ENCODE assay signal across 20 cellular contexts in genomic region chr5:16885635-16886365, GRCh38. TPM values are rescaled to one million over a fixed set of nuclear protein-coding genes. Genes with fewer than 3 reads are reported as not detected.
DNase-seq lines count a peak whose midpoint lies in the region; ATAC-seq and TF ChIP-seq lines count a peak whose summit lies in the region.
"Had no signal": no experiment of that assay in that cellular context is flagged by ENCODE, and none has a peak within 500 bp of the region (broad histone marks: within the 10 kb centered on the region; RNA-seq: fewer than 3 reads in every experiment).

No MANE protein-coding gene starts in this region.

- H3K27ac ChIP-seq in left ventricle myocardium inferior (replicated peaks) (peak overlapping the region; percentile 45), coronary artery (peak overlapping the region; percentile 83 to 94), vagina (peak overlapping the region; percentile 71)
- H3K27ac ChIP-seq: parathyroid adenoma had no signal

- H3K9me3 Mint-ChIP-seq in osteocyte (ENCODE audit: unreplicated experiment): no peaks in the 10 kb centered on the region
- H3K9me3 Mint-ChIP-seq: activated CD8-positive, alpha-beta T cell treated with anti-CD3 and anti-CD28 coated beads for 36 hours; activated naive CD8-positive, alpha-beta T cell treated with anti-CD3 and anti-CD28 coated beads, Interleukin-2, amount 10 ng/mL, durations not matched to agents 7 days and 5 days; activated T-cell treated with anti-CD3 and anti-CD28 coated beads, Interleukin-2, amount 50 U/mL, for 4 hours; stimulated activated effector memory CD8-positive, alpha-beta T cell treated with anti-CD3 and anti-CD28 coated beads, Interleukin-12 subunit alpha, Interleukin-12 subunit beta, amount 100 ng/mL, for 72 hours had no signal

- ATAC-seq in Right ventricle myocardium inferior (no peak), GM21367 (IDR thresholded peaks at IDR 0.05; ENCODE audit: unreplicated experiment) (no peak)
- ATAC-seq: activated CD8-positive, alpha-beta T cell treated with anti-CD3 and anti-CD28 coated beads for 36 hours; activated T-cell treated with anti-CD3 and anti-CD28 coated beads, Interleukin-2, amount 50 U/mL, for 4 hours; stimulated activated effector memory CD8-positive, alpha-beta T cell treated with anti-CD3 and anti-CD28 coated beads, Interleukin-12 subunit alpha, Interleukin-12 subunit beta, amount 100 ng/mL, for 72 hours had no signal

- no peaks in the 10 kb centered on the region for H3K36me3 Mint-ChIP-seq in osteocyte (ENCODE audit: unreplicated experiment)
- H3K36me3 Mint-ChIP-seq: activated naive CD8-positive, alpha-beta T cell treated with anti-CD3 and anti-CD28 coated beads, Interleukin-2, amount 10 ng/mL, durations not matched to agents 7 days and 5 days; CD4-positive, alpha-beta memory T cell; stimulated activated effector memory CD8-positive, alpha-beta T cell treated with anti-CD3 and anti-CD28 coated beads, Interleukin-12 subunit alpha, Interleukin-12 subunit beta, amount 100 ng/mL, for 72 hours had no signal

- H3K4me3 ChIP-seq in left ventricle myocardium inferior: no peak overlapping the region
- peak overlapping the region; percentile 24 for H3K4me3 ChIP-seq in coronary artery
- H3K4me3 ChIP-seq in vagina: no peak overlapping the region

- intact Hi-C loops in left ventricle myocardium inferior (cut with micrococcal nuclease) (no loop called here), Right ventricle myocardium inferior (cut with DNase I) (no loop called here), vagina (cut with DNase I) (no loop called here)

- H3K27me3 Mint-ChIP-seq in osteocyte (ENCODE audit: unreplicated experiment): no peaks in the 10 kb centered on the region
- H3K27me3 Mint-ChIP-seq: central memory CD8-positive, alpha-beta T cell had no signal

- H3K4me3 Mint-ChIP-seq in osteocyte (ENCODE audit: unreplicated experiment): peak overlapping the region; percentile 41
- H3K4me3 Mint-ChIP-seq: activated CD8-positive, alpha-beta T cell treated with anti-CD3 and anti-CD28 coated beads for 36 hours; activated naive CD8-positive, alpha-beta T cell treated with anti-CD3 and anti-CD28 coated beads, Interleukin-2, amount 10 ng/mL, durations not matched to agents 7 days and 5 days; activated T-cell treated with anti-CD3 and anti-CD28 coated beads, Interleukin-2, amount 50 U/mL, for 4 hours; CD4-positive, alpha-beta memory T cell; central memory CD8-positive, alpha-beta T cell; endodermal cell; stimulated activated effector memory CD8-positive, alpha-beta T cell treated with anti-CD3 and anti-CD28 coated beads, Interleukin-12 subunit alpha, Interleukin-12 subunit beta, amount 100 ng/mL, for 72 hours had no signal

- H3K27me3 ChIP-seq in left ventricle myocardium inferior (ENCODE audit: low read depth) (peaks cover 15% of the 10 kb centered on the region), vagina (no peaks in the 10 kb centered on the region)

- TF ChIP-seq POLR2A in vagina (IDR thresholded peaks at IDR 0.05): no peak

- DNase-seq in left ventricle myocardium inferior: no peak
- no peak for DNase-seq in Right ventricle myocardium inferior (ENCODE audit: missing footprints)
- DNase-seq in coronary artery (ENCODE audit: low spot score): no peak
- no peak for DNase-seq in osteocyte (ENCODE audit: extremely low spot score, unreplicated experiment)
- DNase-seq in vagina (ENCODE audit: extremely low spot score in 2 of 2): no peak
- no peak for DNase-seq in epidermal melanocyte (ENCODE audit: insufficient read length, low spot score)
- DNase-seq in DMS153 (lab: John Stamatoyannopoulos, UW): no peak
- DNase-seq: ACHN; activated CD8-positive, alpha-beta T cell treated with anti-CD3 and anti-CD28 coated beads for 36 hours; activated naive CD8-positive, alpha-beta T cell treated with anti-CD3 and anti-CD28 coated beads, Interleukin-2, amount 10 ng/mL, durations not matched to agents 7 days and 5 days; activated T-cell treated with anti-CD3 and anti-CD28 coated beads, Interleukin-2, amount 50 U/mL, for 4 hours; CD4-positive, alpha-beta memory T cell; endodermal cell; left cardiac atrium; NK-92 treated with Interleukin-12 subunit alpha and Interleukin-12 subunit beta, amount 100 ng/mL, for 24 hours had no signal

- H3K9me3 ChIP-seq in left ventricle myocardium inferior (replicated peaks): no peaks in the 10 kb centered on the region
- no peaks in the 10 kb centered on the region for H3K9me3 ChIP-seq in vagina

- H3K36me3 ChIP-seq in left ventricle myocardium inferior: no peaks in the 10 kb centered on the region
- no peaks in the 10 kb centered on the region for H3K36me3 ChIP-seq in vagina

- peak overlapping the region; percentile 95 for H3K27ac Mint-ChIP-seq in osteocyte (ENCODE audit: unreplicated experiment)
- H3K27ac Mint-ChIP-seq: activated CD8-positive, alpha-beta T cell treated with anti-CD3 and anti-CD28 coated beads for 36 hours; activated naive CD8-positive, alpha-beta T cell treated with anti-CD3 and anti-CD28 coated beads, Interleukin-2, amount 10 ng/mL, durations not matched to agents 7 days and 5 days; CD4-positive, alpha-beta memory T cell; endodermal cell; stimulated activated effector memory CD8-positive, alpha-beta T cell treated with anti-CD3 and anti-CD28 coated beads, Interleukin-12 subunit alpha, Interleukin-12 subunit beta, amount 100 ng/mL, for 72 hours had no signal

- no peak for TF ChIP-seq CTCF in left ventricle myocardium inferior (IDR thresholded peaks at IDR 0.05; ENCODE audit: borderline replicate concordance)
- no peak for TF ChIP-seq CTCF in coronary artery (IDR thresholded peaks at IDR 0.05)
- TF ChIP-seq CTCF in osteocyte (IDR thresholded peaks at IDR 0.05): no peak
- no peak for TF ChIP-seq CTCF in vagina (IDR thresholded peaks at IDR 0.05)

- peaks cover 87% of the 10 kb centered on the region for H3K4me1 Mint-ChIP-seq in osteocyte (ENCODE audit: unreplicated experiment)
- H3K4me1 Mint-ChIP-seq: activated naive CD8-positive, alpha-beta T cell treated with anti-CD3 and anti-CD28 coated beads, Interleukin-2, amount 10 ng/mL, durations not matched to agents 7 days and 5 days; CD4-positive, alpha-beta memory T cell; central memory CD8-positive, alpha-beta T cell; stimulated activated effector memory CD8-positive, alpha-beta T cell treated with anti-CD3 and anti-CD28 coated beads, Interleukin-12 subunit alpha, Interleukin-12 subunit beta, amount 100 ng/mL, for 72 hours had no signal

- H3K4me1 ChIP-seq in left ventricle myocardium inferior: peaks cover 24% of the 10 kb centered on the region
- peaks cover 47% of the 10 kb centered on the region for H3K4me1 ChIP-seq in vagina

RNA-seq across cellular contexts. Expression of gene MYO10, which starts 50.3 kb away (rescaled TPM):
- total RNA-seq in left ventricle myocardium inferior (5.0 TPM), Right ventricle myocardium inferior (4.8 TPM), osteocyte (87.8 and 89.5 TPM in 2 replicates), vagina (22.1 TPM)
- total RNA-seq: activated naive CD8-positive, alpha-beta T cell treated with anti-CD3 and anti-CD28 coated beads, Interleukin-2, amount 10 ng/mL, durations not matched to agents 7 days and 5 days; T-helper 1 cell treated with Interleukin-12 subunit alpha and Interleukin-12 subunit beta and Interleukin-4 antibody, amounts not matched to agents 30 ng/mL and 1 ng/mL, for 36 hours had no signal
